33 cellular contexts compared by ENCODE assay signal in genomic region chr9:19754921-19755320, GRCh38. TPM values are rescaled to one million over a fixed set of nuclear protein-coding genes. Genes with fewer than 3 reads are reported as not detected.
"Had no signal": no experiment of that assay in that cellular context is flagged by ENCODE, and none has a peak within 500 bp of the region (broad histone marks: within the 10 kb centered on the region; RNA-seq: fewer than 3 reads in every experiment).

No MANE protein-coding gene starts in this region.

- H3K4me3 Mint-ChIP-seq: mesothelial cell of epicardium; naive B cell; natural killer cell treated with Interleukin-12 subunit alpha and Interleukin-12 subunit beta and Interleukin-15 and Interleukin-18, amount 100 ng/mL, for 72 hours; neural crest cell; stimulated activated naive B cell treated with anti-CD40 and anti-IgM and Interleukin-4, amounts not matched to agents 10 μg/mL and 1 μg/mL and 100 μg/mL, for 72 hours; stimulated activated naive CD8-positive, alpha-beta T cell treated with anti-CD3 and anti-CD28 coated beads, Interleukin-15, Interleukin-2, amounts not matched to agents 100 ng/mL and 50 ng/mL, for 24 hours had no signal

- H3K27ac ChIP-seq: esophagus muscularis mucosa, foreskin keratinocyte, heart right ventricle, left lung, parathyroid adenoma, right lobe of liver, suprapubic skin, transverse colon, vagina had no signal

- H3K36me3 Mint-ChIP-seq: mesothelial cell of epicardium; naive B cell; natural killer cell treated with Interleukin-12 subunit alpha and Interleukin-12 subunit beta and Interleukin-15 and Interleukin-18, amount 100 ng/mL, for 72 hours; stimulated activated naive B cell treated with anti-CD40 and anti-IgM and Interleukin-4, amounts not matched to agents 10 μg/mL and 1 μg/mL and 100 μg/mL, for 72 hours had no signal

- H3K9ac ChIP-seq: parathyroid adenoma had no signal

- H3K4me3 ChIP-seq: esophagus muscularis mucosa, heart right ventricle, left lung, mucosa of descending colon, right lobe of liver, suprapubic skin, transverse colon, vagina had no signal

- H3K27ac Mint-ChIP-seq: mesothelial cell of epicardium; natural killer cell treated with Interleukin-12 subunit alpha and Interleukin-12 subunit beta and Interleukin-15 and Interleukin-18, amount 100 ng/mL, for 72 hours; progenitor cell of endocrine pancreas; stimulated activated naive B cell treated with anti-CD40 and anti-IgM and Interleukin-4, amounts not matched to agents 10 μg/mL and 1 μg/mL and 100 μg/mL, for 72 hours; stimulated activated naive CD8-positive, alpha-beta T cell treated with anti-CD3 and anti-CD28 coated beads, Interleukin-15, Interleukin-2, amounts not matched to agents 100 ng/mL and 50 ng/mL, for 24 hours had no signal

- H3K4me1 Mint-ChIP-seq: naive B cell; neural crest cell; stimulated activated naive B cell treated with anti-CD40 and anti-IgM and Interleukin-4, amounts not matched to agents 10 μg/mL and 1 μg/mL and 100 μg/mL, for 72 hours had no signal

- DNase-seq: cortex of kidney; effector CD8-positive, alpha-beta T cell; foreskin keratinocyte; glutamatergic neuron; heart right ventricle; hippocampal formation; left cardiac atrium; left lung; mesenchymal stem cell; mucosa of descending colon; naive B cell; right lobe of liver; small intestine; stimulated activated CD4-positive, alpha-beta T cell treated with anti-CD3 and anti-CD28 coated beads, Interleukin-15, amount 100 ng/mL, for 24 hours; stimulated activated CD4-positive, alpha-beta T cell treated with anti-CD3 and anti-CD28 coated beads, Interleukin-2, amount 100 ng/mL, for 48 hours; stimulated activated naive B cell treated with anti-CD40 and anti-IgM and Interleukin-4, amounts not matched to agents 10 μg/mL and 1 μg/mL and 100 μg/mL, for 72 hours; transverse colon had no signal

- FAIRE-seq: endothelial cell of umbilical vein, islet of Langerhans, small intestine had no signal

- H3K27me3 Mint-ChIP-seq: natural killer cell treated with Interleukin-12 subunit alpha and Interleukin-12 subunit beta and Interleukin-15 and Interleukin-18, amount 100 ng/mL, for 72 hours; stimulated activated naive B cell treated with anti-CD40 and anti-IgM and Interleukin-4, amounts not matched to agents 10 μg/mL and 1 μg/mL and 100 μg/mL, for 72 hours had no signal

- H3K36me3 ChIP-seq: esophagus muscularis mucosa, heart right ventricle, left lung, right lobe of liver, suprapubic skin, transverse colon, vagina had no signal

- H3K27me3 ChIP-seq: esophagus muscularis mucosa, foreskin keratinocyte, heart right ventricle, left lung, right lobe of liver, suprapubic skin, transverse colon, vagina had no signal

- H3K9me3 Mint-ChIP-seq: mesothelial cell of epicardium; naive B cell; neural crest cell; stimulated activated naive B cell treated with anti-CD40 and anti-IgM and Interleukin-4, amounts not matched to agents 10 μg/mL and 1 μg/mL and 100 μg/mL, for 72 hours; stimulated activated naive CD8-positive, alpha-beta T cell treated with anti-CD3 and anti-CD28 coated beads, Interleukin-15, Interleukin-2, amounts not matched to agents 100 ng/mL and 50 ng/mL, for 24 hours had no signal

- H3K4me1 ChIP-seq: esophagus muscularis mucosa, foreskin keratinocyte, heart right ventricle, left lung, parathyroid adenoma, right lobe of liver, suprapubic skin, transverse colon, vagina had no signal

- H3K9me3 ChIP-seq: esophagus muscularis mucosa, heart right ventricle, left lung, mucosa of descending colon, right lobe of liver, suprapubic skin, transverse colon, vagina had no signal

RNA-seq across cellular contexts. Expression of gene SLC24A2, which starts 33.9 kb away (rescaled TPM):
- total RNA-seq: endothelial cell of umbilical vein; epithelial cell of proximal tubule; foreskin keratinocyte; kidney epithelial cell; left cardiac atrium; lower leg skin; lung microvascular endothelial cell; natural killer cell treated with Interleukin-12 subunit alpha and Interleukin-12 subunit beta and Interleukin-15 and Interleukin-18, amount 100 ng/mL, for 72 hours; osteoblast; suprapubic skin had no signal
- polyA plus RNA-seq: endothelial cell of umbilical vein, foreskin keratinocyte had no signal
